ENCODE assay signal across 14 cellular contexts in the genomic region with DNA sequence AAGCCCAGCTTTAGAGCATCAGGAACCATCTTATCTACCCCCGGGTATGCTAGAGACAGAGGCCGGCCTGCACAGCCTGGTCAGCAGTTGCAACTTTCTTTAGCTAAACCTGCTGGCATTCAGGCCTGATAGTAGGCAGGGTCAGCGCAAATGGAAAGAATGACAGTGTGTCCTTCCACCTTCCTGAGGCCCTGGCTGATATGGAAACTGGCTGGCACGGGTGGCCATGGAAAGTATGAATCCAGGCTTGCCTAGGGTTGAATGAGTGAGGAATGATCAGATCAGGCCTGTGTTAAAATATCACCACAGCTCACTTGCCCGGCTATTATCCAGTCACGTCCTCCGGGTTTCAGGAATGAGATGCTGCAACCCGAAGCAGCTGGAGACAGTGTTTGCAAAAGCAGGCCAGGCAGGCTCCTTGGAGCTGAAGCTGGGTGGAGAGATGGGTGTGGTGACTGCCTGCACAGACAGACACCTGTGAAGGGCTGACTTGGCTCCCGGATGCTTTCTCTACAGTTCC. TPM values are rescaled to one million over a fixed set of nuclear protein-coding genes. Genes with fewer than 3 reads are reported as not detected.
DNase-seq lines count a peak whose midpoint lies in the region; ATAC-seq and TF ChIP-seq lines count a peak whose summit lies in the region.
"Had no signal": no experiment of that assay in that cellular context is flagged by ENCODE, and none has a peak within 500 bp of the region (broad histone marks: within the 10 kb centered on the region; RNA-seq: fewer than 3 reads in every experiment).

No MANE protein-coding gene starts in this region.

- no peak overlapping the region for H2AK5ac ChIP-seq in neuronal stem cell (ENCODE audit: low read depth, low read length)

- no peak overlapping the region for H3K4me2 ChIP-seq in neuronal stem cell (ENCODE audit: insufficient read depth, low read length, poor library complexity, severe bottlenecking)
- H3K4me2 ChIP-seq: neural progenitor cell had no signal

- no peak overlapping the region for H3K4ac ChIP-seq in neuronal stem cell (ENCODE audit: low read length)

- no peak overlapping the region for H3K27ac ChIP-seq in neuronal stem cell (replicated peaks; ENCODE audit: low read length)
- H3K27ac ChIP-seq: neural progenitor cell had no signal

- H3K79me1 ChIP-seq in neuronal stem cell (ENCODE audit: low read depth, low read length), result no peaks in the 10 kb centered on the region

- no CpG with 5 or more reads among the region's 9 CpGs for WGBS in neuronal stem cell (ENCODE audit: extremely low coverage in 2 of 2, insufficient read length in 2 of 2, insufficient replicate concordance in 1 of 2), 2 donors

- H3K23ac ChIP-seq in neuronal stem cell (ENCODE audit: low read depth, low read length, poor library complexity), result no peak overlapping the region

- no peak overlapping the region for H4K91ac ChIP-seq in neuronal stem cell (ENCODE audit: low read depth, low read length, poor library complexity)

- no peak for TF ChIP-seq CTCF in fibroblast of the aortic adventitia (IDR thresholded peaks at IDR 0.05; ENCODE audit: insufficient read depth, low read length)

- H3K18ac ChIP-seq in neuronal stem cell (ENCODE audit: low read length), result no peak overlapping the region

- H2BK5ac ChIP-seq in neuronal stem cell (ENCODE audit: low read length), result no peak overlapping the region

- no peak overlapping the region for H3K4me3 ChIP-seq in fibroblast of the aortic adventitia (ENCODE audit: low read depth, low read length)
- no peak overlapping the region for H3K4me3 ChIP-seq in neuronal stem cell (ENCODE audit: low read length in 2 of 2)
- H3K4me3 ChIP-seq: neural progenitor cell, Peyer's patch had no signal

- H3K14ac ChIP-seq in neuronal stem cell (ENCODE audit: low read length), result peak overlapping the region; percentile 14

- H3K9me3 ChIP-seq in neuronal stem cell (replicated peaks in 1 of 2; ENCODE audit: control insufficient read depth in 2 of 2, insufficient read depth in 1 of 2, low read depth in 1 of 2, low read length in 2 of 2), result no peaks in the 10 kb centered on the region
- H3K9me3 ChIP-seq: Peyer's patch had no signal

- peaks cover 0 to 5% of the 10 kb centered on the region in 2 donors for H3K4me1 ChIP-seq in neuronal stem cell (ENCODE audit: control insufficient read depth in 2 of 2, insufficient read depth in 1 of 2, low read depth in 1 of 2, low read length in 2 of 2)
- H3K4me1 ChIP-seq: neural progenitor cell had no signal

- H4K8ac ChIP-seq in neuronal stem cell (ENCODE audit: low read depth, low read length), result no peak overlapping the region

- no peaks in the 10 kb centered on the region for H3K27me3 ChIP-seq in neuronal stem cell (ENCODE audit: control insufficient read depth in 3 of 3, insufficient read depth in 3 of 3, low read depth in 1 of 3, low read length in 3 of 3)
- H3K27me3 ChIP-seq: neural progenitor cell, Peyer's patch had no signal

- H2BK15ac ChIP-seq in neuronal stem cell (ENCODE audit: low read length), result no peak overlapping the region

- ATAC-seq in GM19467 (IDR thresholded peaks at IDR 0.05; ENCODE audit: unreplicated experiment) (no peak), GM18511 (IDR thresholded peaks at IDR 0.05; ENCODE audit: unreplicated experiment) (no peak), GM19035 (IDR thresholded peaks at IDR 0.05; ENCODE audit: unreplicated experiment) (no peak)

- H3K9ac ChIP-seq in neuronal stem cell (ENCODE audit: low read depth, low read length, poor library complexity), result no peak overlapping the region
- H3K9ac ChIP-seq: neural progenitor cell had no signal

- H2BK120ac ChIP-seq in neuronal stem cell (ENCODE audit: low read depth, low read length), result no peak overlapping the region

- H2BK12ac ChIP-seq in neuronal stem cell (ENCODE audit: low read length), result no peak overlapping the region

- H2AFZ ChIP-seq in neuronal stem cell (ENCODE audit: low read length), result no peak overlapping the region
- H2AFZ ChIP-seq: neural progenitor cell had no signal

- DNase-seq in COLO668 (lab: John Stamatoyannopoulos, UW; ENCODE audit: unreplicated experiment) (peak; percentile 23), NCI-H748 treated with DMSO at 0.1 percent for 48 hours (lab: John Stamatoyannopoulos, UW) (peak; percentile 41), fibroblast of the aortic adventitia (ENCODE audit: low read depth) (peak; percentile 3), neuronal stem cell (ENCODE audit: low spot score) (no peak), hepatic stellate cell (ENCODE audit: low spot score) (no peak)
- DNase-seq: activated CD8-positive, alpha-beta T cell treated with anti-CD3 and anti-CD28 coated beads for 36 hours; activated naive CD4-positive, alpha-beta T cell; DMS79 treated with DMSO at 0.1 percent for 48 hours; GOT3; Peyer's patch had no signal

- no peaks in the 10 kb centered on the region for H3K36me3 ChIP-seq in neuronal stem cell (replicated peaks in 1 of 2; ENCODE audit: control insufficient read depth in 2 of 2, insufficient read depth in 2 of 2, low read length in 2 of 2)
- H3K36me3 ChIP-seq: neural progenitor cell, Peyer's patch had no signal

RNA-seq across cellular contexts. Expression of gene RCAN1, which starts 34.7 kb away (rescaled TPM):
- total RNA-seq in fibroblast of the aortic adventitia (ENCODE audit: low replicate concordance), result 30.5 and 39.7 TPM in 2 replicates
- 5.4 TPM for polyA plus RNA-seq in neuronal stem cell (2013, experiment 1 of 2)
- polyA plus RNA-seq in neuronal stem cell (2013, experiment 2 of 2), result 5.4 TPM

Comparison
In these comparisons a context has a peak if more than half of its experiments do, and no peak if none do; other contexts are left out.
1. DNase-seq: peak in COLO668 (single experiment), NCI-H748 treated with DMSO at 0.1 percent for 48 hours (single experiment) and fibroblast of the aortic adventitia (single experiment); none in neuronal stem cell (single experiment) and hepatic stellate cell (single experiment).